In the genomic region with DNA sequence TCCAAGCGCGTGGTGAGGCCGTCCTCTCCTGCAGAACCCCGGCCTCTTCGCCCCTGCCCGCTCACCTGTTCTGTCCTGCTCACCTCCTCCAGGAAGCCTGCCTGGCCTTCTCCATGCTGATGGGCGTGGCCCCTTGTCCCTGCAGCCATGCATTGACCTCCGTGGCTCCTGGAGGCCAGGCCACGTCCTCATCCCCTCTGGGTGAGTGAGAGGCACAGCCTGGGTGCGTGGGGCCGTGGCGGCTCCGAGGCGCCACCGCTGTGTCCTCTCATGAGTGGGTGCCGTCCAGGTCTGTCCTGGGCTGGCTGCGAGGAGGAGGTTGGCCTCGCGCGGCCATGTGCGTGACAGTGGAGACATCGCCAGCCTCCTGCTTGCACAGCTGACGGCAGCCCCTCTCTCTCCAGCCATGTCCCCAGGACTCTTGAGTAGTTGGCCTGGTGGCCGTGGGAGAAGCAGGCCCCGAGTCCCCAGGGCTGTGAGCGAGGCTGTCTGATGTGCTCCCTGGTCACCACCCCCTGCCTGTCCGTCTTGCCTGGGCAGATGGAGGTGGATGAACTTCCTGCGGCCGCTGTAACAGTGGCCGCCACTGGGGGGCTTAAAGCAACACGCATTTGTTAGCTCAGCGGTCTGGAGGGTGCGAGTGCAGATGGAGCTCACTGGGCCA, we compare ENCODE assay signal across 9 cellular contexts. TPM values are rescaled to one million over a fixed set of nuclear protein-coding genes. Genes with fewer than 3 reads are reported as not detected.
DNase-seq lines count a peak whose midpoint lies in the region; ATAC-seq and TF ChIP-seq lines count a peak whose summit lies in the region.
"Had no signal": no experiment of that assay in that cellular context is flagged by ENCODE, and none has a peak within 500 bp of the region (broad histone marks: within the 10 kb centered on the region; RNA-seq: fewer than 3 reads in every experiment).

No MANE protein-coding gene starts in this region.

- intact Hi-C loops in esophagus muscularis mucosa (cut with DNase I) = loop anchor here (5.0 kb wide), 1 partner anchor 54 kb away; no protein-coding TSS in a partner anchor
- intact Hi-C loops in psoas muscle (cut with DNase I) = no loop called here

- 23% methylated on average over 8 of the region's 33 CpGs for WGBS in esophagus muscularis mucosa
- 59 to 65% (median 60%) methylated on average over 33 of the region's 33 CpGs for WGBS in psoas muscle, 3 donors

- H3K27me3 ChIP-seq in esophagus muscularis mucosa = peaks cover 0 to 50% (median 0%) of the 10 kb centered on the region in 4 donors
- H3K27me3 ChIP-seq in psoas muscle (ENCODE audit: insufficient read depth in 3 of 3, low read length in 2 of 3) = peaks cover 0 to 19% (median 11%) of the 10 kb centered on the region in 3 donors
- H3K27me3 ChIP-seq: pancreas had no signal

- H3K36me3 ChIP-seq in esophagus muscularis mucosa = no peaks in the 10 kb centered on the region
- no peaks in the 10 kb centered on the region for H3K36me3 ChIP-seq in psoas muscle (ENCODE audit: insufficient read depth in 1 of 2, low read depth in 1 of 2)
- H3K36me3 ChIP-seq: pancreas had no signal

- no peak overlapping the region for H3K27ac ChIP-seq in esophagus muscularis mucosa (replicated peaks in 1 of 4)
- no peak overlapping the region for H3K27ac ChIP-seq in psoas muscle
- H3K27ac ChIP-seq: pancreas had no signal

- H3K4me3 ChIP-seq in esophagus muscularis mucosa (no peak overlapping the region), psoas muscle (no peak overlapping the region)
- H3K4me3 ChIP-seq: pancreas had no signal

- TF ChIP-seq CTCF in esophagus muscularis mucosa (IDR thresholded peaks at IDR 0.05) = peak in 2 of 3 experiments; percentile 22 to 26
- peak; percentile 12 for TF ChIP-seq CTCF in psoas muscle (IDR thresholded peaks at IDR 0.05)

- DNase-seq in DMS53 (lab: John Stamatoyannopoulos, UW) (peak; percentile 30), DMS53 treated with DMSO at 0.1 percent for 48 hours (lab: John Stamatoyannopoulos, UW; ENCODE audit: unreplicated experiment) (no peak), NCI-H82 (lab: John Stamatoyannopoulos, UW) (peak; percentile 79), esophagus muscularis mucosa (ENCODE audit: extremely low spot score) (no peak), psoas muscle (peak in 1 of 2 donors; percentile 19), putamen (ENCODE audit: low spot score) (no peak)
- no peak for DNase-seq in effector CD4-positive, alpha-beta T cell

- H3K9me3 ChIP-seq in esophagus muscularis mucosa (no peaks in the 10 kb centered on the region), psoas muscle (no peaks in the 10 kb centered on the region)
- H3K9me3 ChIP-seq: pancreas had no signal

- no peak for ATAC-seq in psoas muscle
- ATAC-seq in GM21529 (IDR thresholded peaks at IDR 0.05; ENCODE audit: unreplicated experiment) = no peak
- ATAC-seq: pancreas had no signal

- TF ChIP-seq EP300 in esophagus muscularis mucosa (IDR thresholded peaks at IDR 0.05) = no peak

- H3K4me1 ChIP-seq in esophagus muscularis mucosa (no peaks in the 10 kb centered on the region), psoas muscle (no peaks in the 10 kb centered on the region)

- no peak for TF ChIP-seq POLR2A in esophagus muscularis mucosa (IDR thresholded peaks at IDR 0.05; ENCODE audit: low read depth)

RNA-seq across cellular contexts. Expression of a gene that starts 58.1 kb away (rescaled TPM):
- total RNA-seq in esophagus muscularis mucosa (1 to 10 TPM; 3.1 to 5.4 (median 4.7) TPM), psoas muscle (1 to 10 TPM in 1 of 4 donors, under 1 TPM in 2, not detected in 1; 0.44 to 2.3 (median 0.53) TPM)
- polyA plus RNA-seq in psoas muscle = under 1 TPM; 0.07 to 0.40 (median 0.17) TPM

Comparison
In these comparisons a context has a peak if more than half of its experiments do, and no peak if none do; other contexts are left out.
1. DNase-seq: peak in DMS53 (single experiment) and NCI-H82 (single experiment); none in DMS53 treated with DMSO at 0.1 percent for 48 hours (single experiment), esophagus muscularis mucosa (single experiment), putamen (single experiment) and effector CD4-positive, alpha-beta T cell (single experiment).